In the genomic region with DNA sequence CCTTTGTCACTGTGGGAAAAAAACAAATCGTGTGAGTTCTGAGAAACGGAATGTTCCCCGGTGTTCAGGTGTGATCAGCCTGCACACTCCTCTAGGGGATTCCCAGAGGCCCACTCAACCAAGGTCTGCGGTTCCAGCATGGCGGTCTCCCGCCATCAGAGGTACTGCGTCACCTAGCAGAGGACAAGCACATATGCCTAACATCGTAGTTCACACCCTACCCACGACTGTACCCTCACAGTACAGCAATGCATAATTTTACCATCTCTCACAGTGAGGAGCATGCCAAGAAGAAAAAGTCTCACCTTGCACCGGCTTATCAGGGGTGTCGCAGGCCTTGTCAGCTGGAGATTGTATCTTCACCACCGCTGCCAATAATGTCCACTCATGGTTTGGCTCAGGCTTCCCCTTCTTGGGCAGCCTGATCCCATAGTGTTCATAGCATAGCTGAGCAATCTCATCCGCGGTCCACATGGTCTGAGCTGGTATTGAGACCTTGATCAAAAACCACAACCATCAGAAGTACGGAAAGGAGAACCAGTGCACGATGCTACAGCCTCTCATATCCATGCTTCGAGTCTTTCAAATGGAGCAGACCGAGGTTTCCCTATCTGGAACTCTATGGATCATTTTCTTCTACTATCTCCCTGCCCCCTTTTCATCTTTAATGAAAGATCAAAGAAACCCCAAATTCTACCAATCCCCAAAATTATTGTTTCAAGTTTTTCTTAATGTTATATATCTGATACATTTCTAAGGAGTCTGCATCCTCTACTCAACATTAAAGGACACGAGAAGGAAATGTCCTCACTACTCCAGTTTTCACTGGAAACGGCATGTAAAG, we compare ENCODE assay signal across 13 cellular contexts. TPM values are rescaled to one million over a fixed set of nuclear protein-coding genes. Genes with fewer than 3 reads are reported as not detected.
DNase-seq lines count a peak whose midpoint lies in the region; ATAC-seq and TF ChIP-seq lines count a peak whose summit lies in the region.
"Had no signal": no experiment of that assay in that cellular context is flagged by ENCODE, and none has a peak within 500 bp of the region (broad histone marks: within the 10 kb centered on the region; RNA-seq: fewer than 3 reads in every experiment).

No MANE protein-coding gene starts in this region.

- peak; percentile 29 for ATAC-seq in HG02798 (IDR thresholded peaks at IDR 0.05; ENCODE audit: poor library complexity, unreplicated experiment)
- peak; percentile 24 for ATAC-seq in activated CD8-positive, alpha-beta memory T cell treated with anti-CD3 and anti-CD28 coated beads, Interleukin-2, amount 10 ng/mL, durations not matched to agents 7 days and 5 days
- ATAC-seq in GM19397 (IDR thresholded peaks at IDR 0.05; ENCODE audit: unreplicated experiment), result no peak
- ATAC-seq: Right ventricle myocardium inferior had no signal

- H2AFZ ChIP-seq in ACC112 (ENCODE audit: low read length, unreplicated experiment), result no peak overlapping the region
- no peak overlapping the region for H2AFZ ChIP-seq in hepatocyte

- H3K9me3 ChIP-seq in hepatocyte (ENCODE audit: low read depth), result no peaks in the 10 kb centered on the region

- peaks cover 14% of the 10 kb centered on the region for H3K36me3 ChIP-seq in ACC112 (ENCODE audit: insufficient read depth, low read length)
- no peaks in the 10 kb centered on the region for H3K36me3 ChIP-seq in hepatocyte (replicated peaks; ENCODE audit: insufficient read depth, low read depth)

- peak overlapping the region; percentile 97 for H3K27ac Mint-ChIP-seq in activated CD8-positive, alpha-beta memory T cell treated with anti-CD3 and anti-CD28 coated beads, Interleukin-2, amount 10 ng/mL, durations not matched to agents 7 days and 5 days

- H3K27ac ChIP-seq in ACC112 (ENCODE audit: low read depth, low read length) (no peak overlapping the region), hepatocyte (no peak overlapping the region)

- H3K27me3 ChIP-seq in ACC112 (ENCODE audit: insufficient read depth, low read length) (no peaks in the 10 kb centered on the region), hepatocyte (no peaks in the 10 kb centered on the region)

- peak overlapping the region; percentile 90 for H3K4me3 Mint-ChIP-seq in activated CD8-positive, alpha-beta memory T cell treated with anti-CD3 and anti-CD28 coated beads, Interleukin-2, amount 10 ng/mL, durations not matched to agents 7 days and 5 days

- no peaks in the 10 kb centered on the region for H4K20me1 ChIP-seq in hepatocyte (ENCODE audit: insufficient read depth, poor library complexity, severe bottlenecking)

- no peak for TF ChIP-seq CTCF in hepatocyte (IDR thresholded peaks at IDR 0.05; ENCODE audit: poor library complexity)

- peak; percentile 82 for DNase-seq in activated CD8-positive, alpha-beta memory T cell treated with anti-CD3 and anti-CD28 coated beads, Interleukin-2, amount 10 ng/mL, durations not matched to agents 7 days and 5 days
- DNase-seq in hepatocyte (ENCODE audit: low spot score) (no peak), superior temporal gyrus (ENCODE audit: extremely low spot score) (no peak), NCI-H524 treated with DMSO at 0.1 percent for 48 hours (lab: John Stamatoyannopoulos, UW) (no peak), NCI-H510A (lab: John Stamatoyannopoulos, UW) (no peak)
- DNase-seq: C1 segment of cervical spinal cord, NCI-H2029 had no signal

- no peaks in the 10 kb centered on the region for H3K9me2 ChIP-seq in hepatocyte (replicated peaks; ENCODE audit: insufficient read depth)

- H3K4me1 ChIP-seq in ACC112 (ENCODE audit: control insufficient read depth, insufficient read depth, low read length, unreplicated experiment) (peaks cover 24% of the 10 kb centered on the region), hepatocyte (ENCODE audit: insufficient read depth) (peaks cover 14% of the 10 kb centered on the region)

- peaks cover 54% of the 10 kb centered on the region for H3K4me1 Mint-ChIP-seq in activated CD8-positive, alpha-beta memory T cell treated with anti-CD3 and anti-CD28 coated beads, Interleukin-2, amount 10 ng/mL, durations not matched to agents 7 days and 5 days

- peak overlapping the region; percentile 6 for H3K4me3 ChIP-seq in ACC112 (ENCODE audit: low read depth, low read length)
- no peak overlapping the region for H3K4me3 ChIP-seq in hepatocyte
- H3K4me3 ChIP-seq: coronary artery had no signal

- H3K27me3 Mint-ChIP-seq in activated CD8-positive, alpha-beta memory T cell treated with anti-CD3 and anti-CD28 coated beads, Interleukin-2, amount 10 ng/mL, durations not matched to agents 7 days and 5 days, result no peaks in the 10 kb centered on the region

- CTCF ChIA-PET in activated CD8-positive, alpha-beta memory T cell treated with anti-CD3 and anti-CD28 coated beads, Interleukin-2, amount 10 ng/mL, durations not matched to agents 7 days and 5 days (lab: Charles Lee), result interaction anchor here (0.8 to 5.1 kb wide), 11 partner anchors 10 to 520 kb away, joined by 3 to 63 read pairs (median 7); a partner anchor contains a TSS

- H3K4me2 ChIP-seq in hepatocyte, result peak overlapping the region; percentile 34

- H3K79me2 ChIP-seq in ACC112 (ENCODE audit: control insufficient read depth, insufficient read depth, low read length, unreplicated experiment) (peaks cover 12% of the 10 kb centered on the region), hepatocyte (peaks cover 15% of the 10 kb centered on the region)

- 94% methylated on average over 20 of the region's 20 CpGs for WGBS in hepatocyte (ENCODE audit: low lambda C conversion rate, missing lambda C conversion rate)

- peaks cover 35% of the 10 kb centered on the region for H3K36me3 Mint-ChIP-seq in activated CD8-positive, alpha-beta memory T cell treated with anti-CD3 and anti-CD28 coated beads, Interleukin-2, amount 10 ng/mL, durations not matched to agents 7 days and 5 days

- H3K9me3 Mint-ChIP-seq in activated CD8-positive, alpha-beta memory T cell treated with anti-CD3 and anti-CD28 coated beads, Interleukin-2, amount 10 ng/mL, durations not matched to agents 7 days and 5 days (ENCODE audit: low read depth), result no peaks in the 10 kb centered on the region

RNA-seq across cellular contexts. Expression of a gene that starts 2.5 kb away (rescaled TPM):
- total RNA-seq in activated CD8-positive, alpha-beta memory T cell treated with anti-CD3 and anti-CD28 coated beads, Interleukin-2, amount 10 ng/mL, durations not matched to agents 7 days and 5 days, result 10 to 100 TPM; 48.3 to 57.2 TPM
- 29.5 and 37.9 TPM in 2 replicates for total RNA-seq in hepatocyte
- polyA plus RNA-seq in hepatocyte, result 16.1 and 21.2 TPM in 2 replicates

RNA-seq across cellular contexts. Expression of a gene that starts 26.9 kb away (rescaled TPM):
- total RNA-seq in activated CD8-positive, alpha-beta memory T cell treated with anti-CD3 and anti-CD28 coated beads, Interleukin-2, amount 10 ng/mL, durations not matched to agents 7 days and 5 days, result 100 to 1,000 TPM; 182 to 220 TPM
- 120 and 126 TPM in 2 replicates for total RNA-seq in hepatocyte
- 86.6 and 112 TPM in 2 replicates for polyA plus RNA-seq in hepatocyte

RNA-seq across cellular contexts. Expression of a gene that starts 27.0 kb away (rescaled TPM):
- 10 to 100 TPM; 71.1 to 91.4 TPM for total RNA-seq in activated CD8-positive, alpha-beta memory T cell treated with anti-CD3 and anti-CD28 coated beads, Interleukin-2, amount 10 ng/mL, durations not matched to agents 7 days and 5 days
- 48.9 and 50.2 TPM in 2 replicates for total RNA-seq in hepatocyte
- 75.2 and 78.5 TPM in 2 replicates for polyA plus RNA-seq in hepatocyte

RNA-seq across cellular contexts. Expression of a gene that starts 54.4 kb away (rescaled TPM):
- 10 to 100 TPM; 59.9 to 70.8 TPM for total RNA-seq in activated CD8-positive, alpha-beta memory T cell treated with anti-CD3 and anti-CD28 coated beads, Interleukin-2, amount 10 ng/mL, durations not matched to agents 7 days and 5 days
- total RNA-seq in hepatocyte, result 106 and 143 TPM in 2 replicates
- 211 and 232 TPM in 2 replicates for polyA plus RNA-seq in hepatocyte

RNA-seq across cellular contexts. Expression of a gene that starts 56.3 kb away (rescaled TPM):
- not detected for total RNA-seq in activated CD8-positive, alpha-beta memory T cell treated with anti-CD3 and anti-CD28 coated beads, Interleukin-2, amount 10 ng/mL, durations not matched to agents 7 days and 5 days
- not detected in 2 replicates for total RNA-seq in hepatocyte
- not detected in 2 replicates for polyA plus RNA-seq in hepatocyte
- total RNA-seq: lower leg skin, Right ventricle myocardium inferior had no signal
